In genomic region chr7:116988363-116988989, GRCh38 we compare ENCODE assay signal across 1 cellular context.
TF ChIP-seq lines count a peak whose summit lies in the region.

No MANE protein-coding gene starts in this region.

TF ChIP-seq in K562, 482 proteins besides CTCF, POLR2A, EP300 and RAD21 (continued from another document):
- no peak for TF ChIP-seq CUX1 (CRISPR knock-in tag; IDR thresholded peaks at IDR 0.05)
- TF ChIP-seq TSHZ1 (CRISPR knock-in tag; IDR thresholded peaks at IDR 0.05): no peak
- no peak for TF ChIP-seq MED1 (CRISPR knock-in tag; IDR thresholded peaks at IDR 0.05; ENCODE audit: borderline replicate concordance)
- TF ChIP-seq ZNF197 (CRISPR knock-in tag; IDR thresholded peaks at IDR 0.05; ENCODE audit: low read depth): no peak
- TF ChIP-seq RBM25 (IDR thresholded peaks at IDR 0.05; ENCODE audit: low read depth, low read length, severe bottlenecking): no peak
- no peak for TF ChIP-seq SRSF3 (IDR thresholded peaks at IDR 0.05; ENCODE audit: insufficient read depth, low read length)
